Comparison of ENCODE assay signal across 17 cellular contexts in the genomic region with DNA sequence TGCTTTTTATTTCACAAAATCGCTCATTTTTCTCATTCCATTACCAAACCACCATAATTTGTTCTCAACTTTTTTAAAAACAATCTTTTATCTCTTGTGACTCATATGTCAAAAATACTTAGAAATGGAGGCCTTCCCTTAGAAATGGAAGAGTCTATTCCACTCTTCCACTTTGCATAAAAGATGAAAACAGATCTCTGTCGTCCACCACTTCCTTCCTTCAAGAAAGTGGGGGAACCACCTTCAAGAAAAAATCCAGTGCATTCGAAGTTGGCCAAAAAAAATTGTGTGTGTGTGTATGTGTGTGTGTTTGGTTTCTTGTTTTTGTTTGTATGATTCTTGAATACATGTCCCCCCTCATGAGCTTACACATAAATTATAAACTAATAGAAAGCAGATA.
"Had no signal": no experiment of that assay in that cellular context is flagged by ENCODE, and none has a peak within 500 bp of the region (broad histone marks: within the 10 kb centered on the region; RNA-seq: fewer than 3 reads in every experiment).

No MANE protein-coding gene starts in this region.

- H3K4me3 ChIP-seq: left ventricle myocardium inferior, SK-N-MC had no signal

- H3K4me1 Mint-ChIP-seq: nephron progenitor cell had no signal

- H3K27ac ChIP-seq: brain microvascular endothelial cell, left ventricle myocardium inferior, SK-N-MC had no signal

- H3K27me3 ChIP-seq: brain microvascular endothelial cell had no signal

- H3K27me3 Mint-ChIP-seq: activated naive CD4-positive, alpha-beta T cell treated with anti-CD3 and anti-CD28 coated beads, Interleukin-2, amount 50 U/mL, for 24 hours; dendritic cell treated with granulocyte-macrophage colony-stimulating factor and Interleukin-4, amounts not matched to agents 40 ng/mL and 50 ng/mL, for 4 days; type B pancreatic cell had no signal

- H3K36me3 Mint-ChIP-seq: activated naive CD4-positive, alpha-beta T cell treated with anti-CD3 and anti-CD28 coated beads, Interleukin-2, amount 50 U/mL, for 24 hours; memory B cell had no signal

- H3K9me3 Mint-ChIP-seq: activated naive CD4-positive, alpha-beta T cell treated with anti-CD3 and anti-CD28 coated beads, Interleukin-2, amount 50 U/mL, for 24 hours; dendritic cell treated with granulocyte-macrophage colony-stimulating factor and Interleukin-4, amounts not matched to agents 40 ng/mL and 50 ng/mL, for 4 days; nephron progenitor cell; type B pancreatic cell had no signal

- H3K9me3 ChIP-seq: left ventricle myocardium inferior had no signal

- H3K27ac Mint-ChIP-seq: activated naive CD4-positive, alpha-beta T cell treated with anti-CD3 and anti-CD28 coated beads, Interleukin-2, amount 50 U/mL, for 24 hours; dendritic cell treated with granulocyte-macrophage colony-stimulating factor and Interleukin-4, amounts not matched to agents 40 ng/mL and 50 ng/mL, for 4 days; memory B cell; nephron progenitor cell; type B pancreatic cell had no signal

- DNase-seq: activated CD4-positive, CD25-positive, alpha-beta regulatory T cell treated with anti-CD3 and anti-CD28 coated beads, Interleukin-2, amount 50 U/mL, for 72 hours; activated T-cell treated with anti-CD3 and anti-CD28 coated beads, Interleukin-2, amount 50 U/mL, for 48 hours; anterior cingulate cortex; brain microvascular endothelial cell; effector memory CD4-positive, alpha-beta T cell; foreskin melanocyte; left ventricle myocardium inferior; nephron progenitor cell; occipital lobe; Right ventricle myocardium superior; stimulated activated CD4-positive, alpha-beta T cell treated with anti-CD3 and anti-CD28 coated beads, Interleukin-4, amount 100 ng/mL, for 1 hour; stimulated activated naive CD4-positive, alpha-beta T cell had no signal

- H3K4me1 ChIP-seq: left ventricle myocardium inferior had no signal

- H3K4me3 Mint-ChIP-seq: activated naive CD4-positive, alpha-beta T cell treated with anti-CD3 and anti-CD28 coated beads, Interleukin-2, amount 50 U/mL, for 24 hours; dendritic cell treated with granulocyte-macrophage colony-stimulating factor and Interleukin-4, amounts not matched to agents 40 ng/mL and 50 ng/mL, for 4 days; memory B cell; nephron progenitor cell; type B pancreatic cell had no signal

- H3K36me3 ChIP-seq: brain microvascular endothelial cell, left ventricle myocardium inferior had no signal
